Comparison of ENCODE assay signal across 25 cellular contexts in genomic region chr1:207078578-207079132, GRCh38. TPM values are rescaled to one million over a fixed set of nuclear protein-coding genes. Genes with fewer than 3 reads are reported as not detected.
DNase-seq lines count a peak whose midpoint lies in the region; ATAC-seq, FAIRE-seq and TF ChIP-seq lines count a peak whose summit lies in the region.
"Had no signal": no experiment of that assay in that cellular context is flagged by ENCODE, and none has a peak within 500 bp of the region (broad histone marks: within the 10 kb centered on the region; RNA-seq: fewer than 3 reads in every experiment).

No MANE protein-coding gene starts in this region.

- H2BK12ac ChIP-seq in H1 (ENCODE audit: low read depth, low read length): no peak overlapping the region; the same call in 1 of the 2 replicates

- H3K79me2 ChIP-seq in GM23338 (replicated peaks; ENCODE audit: insufficient read depth) (no peaks in the 10 kb centered on the region), H1 (ENCODE audit: control insufficient read depth in 1 of 2, insufficient read depth in 2 of 2, low read length in 2 of 2) (no peaks in the 10 kb centered on the region)

- H3K36me3 Mint-ChIP-seq in GM23338 (ENCODE audit: low read depth): no peaks in the 10 kb centered on the region; the same call in 1 of the 3 replicates
- H3K36me3 Mint-ChIP-seq: CD4-positive, alpha-beta memory T cell; CD8-positive, alpha-beta memory T cell had no signal

- no peak overlapping the region; a peak in 1 of 7 replicates for H3K9ac ChIP-seq in H1 (replicated peaks in 1 of 4; ENCODE audit: extremely low read depth in 1 of 4, low read depth in 3 of 4, low read length in 3 of 4)
- H3K9ac ChIP-seq: BLaER1 had no signal

- H2AK5ac ChIP-seq in H1 (ENCODE audit: low read depth, low read length): peak overlapping the region; percentile 47; the same call in 1 of the 2 replicates

- no peak for TF ChIP-seq CTCF in left ventricle myocardium inferior (IDR thresholded peaks at IDR 0.05; ENCODE audit: borderline replicate concordance)
- TF ChIP-seq CTCF in GM23338 (conservative IDR thresholded peaks at IDR 0.05; ENCODE audit: low read depth in 2 of 2): no peak
- no peak for TF ChIP-seq CTCF in H1 (IDR thresholded peaks at IDR 0.05; ENCODE audit: control extremely low read depth in 1 of 3, insufficient read depth in 1 of 3, low read depth in 1 of 3, low read length in 3 of 3)
- TF ChIP-seq CTCF in neutrophil (IDR thresholded peaks at IDR 0.05): no peak
- no peak for TF ChIP-seq CTCF in vagina (IDR thresholded peaks at IDR 0.05)

- H3K4me1 ChIP-seq in left ventricle myocardium inferior (peaks cover 52% of the 10 kb centered on the region), GM23338 (ENCODE audit: insufficient read depth) (peaks cover 3% of the 10 kb centered on the region; the same call in 1 of the 2 replicates), H1 (replicated peaks in 1 of 4; ENCODE audit: control insufficient read depth in 3 of 4, insufficient read depth in 4 of 4, low read length in 3 of 4) (no peaks in the 10 kb centered on the region), neutrophil (ENCODE audit: control insufficient read depth in 1 of 2, insufficient read depth in 1 of 2, low read depth in 1 of 2, low read length in 1 of 2) (peaks cover 39 to 40% of the 10 kb centered on the region in 2 experiments), vagina (peaks cover 9% of the 10 kb centered on the region)
- H3K4me1 ChIP-seq: BE2C, BLaER1 had no signal

- H2BK5ac ChIP-seq in H1 (ENCODE audit: low read depth, low read length): no peak overlapping the region

- no peak overlapping the region for H4K91ac ChIP-seq in H1 (replicated peaks; ENCODE audit: insufficient read length, low read length)

- no peak for FAIRE-seq in H1 (lab: Jason Lieb, UNC)

- H3K79me1 ChIP-seq in H1 (ENCODE audit: low read depth, low read length): no peaks in the 10 kb centered on the region

- no peak overlapping the region for H3K18ac ChIP-seq in H1 (ENCODE audit: extremely low read depth, low read length)

- POLR2A ChIA-PET in H1 (lab: Charles Lee; ENCODE audit: partially characterized antibody): interaction anchor here (1.0 to 1.2 kb wide), 2 partner anchors 19 to 70 kb away, joined by 3 read pairs; no protein-coding TSS in a partner anchor

- no peak for DNase-seq in left ventricle myocardium inferior
- no peak for DNase-seq in Right ventricle myocardium inferior (ENCODE audit: missing footprints)
- DNase-seq in GM23338 (ENCODE audit: low spot score): no peak
- no peak for DNase-seq in H1 (ENCODE audit: low read depth in 1 of 2, low spot score in 2 of 2)
- DNase-seq in vagina (ENCODE audit: extremely low spot score in 2 of 2): no peak
- DNase-seq: ACHN, BE2C, COR-L47, DMS 273 treated with DMSO at 0.1 percent for 48 hours, DND-41 had no signal

- no peak overlapping the region for H3K14ac ChIP-seq in H1 (ENCODE audit: insufficient read length)

- no peaks in the 10 kb centered on the region for H3F3A ChIP-seq in GM23338 (replicated peaks; ENCODE audit: low read depth)

- no peak overlapping the region for H4K8ac ChIP-seq in H1 (ENCODE audit: extremely low read depth, insufficient read depth, low read length)

- H2BK20ac ChIP-seq in H1 (ENCODE audit: low read length): no peak overlapping the region

- H3K27me3 Mint-ChIP-seq in GM23338 (ENCODE audit: insufficient read depth, low read depth, poor library complexity): peaks cover 2% of the 10 kb centered on the region

- no peak for TF ChIP-seq RAD21 in H1 (IDR thresholded peaks at IDR 0.05 in 1 of 2, conservative IDR thresholded peaks at IDR 0.05 in 1 of 2; ENCODE audit: low read depth in 2 of 2, low read length in 2 of 2)

- no peaks in the 10 kb centered on the region for H3K23me2 ChIP-seq in H1 (ENCODE audit: low read depth, low read length)

- no peak for TF ChIP-seq EP300 in H1 (IDR thresholded peaks at IDR 0.05; ENCODE audit: borderline replicate concordance in 1 of 2, low read depth in 2 of 2, low read length in 2 of 2)

- H3K36me3 ChIP-seq in left ventricle myocardium inferior (peaks cover 40% of the 10 kb centered on the region), GM23338 (ENCODE audit: insufficient read depth) (no peaks in the 10 kb centered on the region), H1 (ENCODE audit: control insufficient read depth in 2 of 4, insufficient read depth in 4 of 4, low read length in 3 of 4) (peaks cover 0 to 4% (median 0%) of the 10 kb centered on the region in 4 experiments; a peak in 1 of 8 replicates), neutrophil (peaks cover 60% of the 10 kb centered on the region), vagina (no peaks in the 10 kb centered on the region)
- H3K36me3 ChIP-seq: BE2C, BLaER1 had no signal

- no peak overlapping the region for H4K5ac ChIP-seq in H1 (ENCODE audit: insufficient read length, low read depth, low read length)

- no peaks in the 10 kb centered on the region for H3K9me3 ChIP-seq in left ventricle myocardium inferior (replicated peaks)
- H3K9me3 ChIP-seq in H1 (ENCODE audit: insufficient read depth in 2 of 2, low read depth in 1 of 2, low read length in 1 of 2): no peaks in the 10 kb centered on the region
- H3K9me3 ChIP-seq in neutrophil: no peaks in the 10 kb centered on the region
- no peaks in the 10 kb centered on the region for H3K9me3 ChIP-seq in vagina
- H3K9me3 ChIP-seq: BE2C, BLaER1 had no signal

- H3K4me3 ChIP-seq in left ventricle myocardium inferior: no peak overlapping the region
- H3K4me3 ChIP-seq in GM23338: no peak overlapping the region
- H3K4me3 ChIP-seq in H1 (ENCODE audit: extremely low read depth in 1 of 4, insufficient read depth in 2 of 4, low read depth in 3 of 4, low read length in 4 of 4): no peak overlapping the region
- H3K4me3 ChIP-seq in neutrophil (ENCODE audit: low read depth in 1 of 2, low read length in 1 of 2): no peak overlapping the region
- H3K4me3 ChIP-seq in vagina: no peak overlapping the region
- H3K4me3 ChIP-seq: BLaER1, GM12878 had no signal

- H4K20me1 ChIP-seq in GM23338 (replicated peaks; ENCODE audit: insufficient read depth): peaks cover 3% of the 10 kb centered on the region; the same call in 1 of the 2 replicates
- no peaks in the 10 kb centered on the region for H4K20me1 ChIP-seq in H1 (replicated peaks in 1 of 2; ENCODE audit: control insufficient read depth in 1 of 2, insufficient read depth in 2 of 2, low read length in 2 of 2)
- H4K20me1 ChIP-seq: BLaER1 had no signal

- no peaks in the 10 kb centered on the region for H3K9me2 ChIP-seq in GM23338 (ENCODE audit: insufficient read depth)

- no peak overlapping the region for H2AFZ ChIP-seq in GM23338
- no peak overlapping the region for H2AFZ ChIP-seq in H1 (ENCODE audit: low read length)

- H2BK15ac ChIP-seq in H1 (ENCODE audit: low read length): no peak overlapping the region

- H3K4me2 ChIP-seq in GM23338 (peak overlapping the region; percentile 36; the same call in 1 of the 2 replicates), H1 (ENCODE audit: insufficient read depth in 1 of 2, low read depth in 2 of 2, low read length in 2 of 2) (no peak overlapping the region)
- H3K4me2 ChIP-seq: BLaER1 had no signal

- H3K27me3 ChIP-seq in left ventricle myocardium inferior (ENCODE audit: low read depth) (no peaks in the 10 kb centered on the region), GM23338 (ENCODE audit: insufficient read depth) (no peaks in the 10 kb centered on the region), H1 (replicated peaks in 1 of 4; ENCODE audit: control insufficient read depth in 3 of 4, extremely low read depth in 1 of 4, insufficient read depth in 3 of 4, low read length in 3 of 4) (no peaks in the 10 kb centered on the region), neutrophil (peaks cover 5% of the 10 kb centered on the region), vagina (no peaks in the 10 kb centered on the region)
- H3K27me3 ChIP-seq: BLaER1 had no signal

- TF ChIP-seq POLR2A in H1 (IDR thresholded peaks at IDR 0.05; ENCODE audit: control extremely low read depth in 1 of 2, low read depth in 2 of 2, low read length in 2 of 2) (no peak), vagina (IDR thresholded peaks at IDR 0.05) (no peak)

- no peaks in the 10 kb centered on the region for H3K9me3 Mint-ChIP-seq in GM23338
- H3K9me3 Mint-ChIP-seq: CD14-positive monocyte; CD4-positive, alpha-beta memory T cell; CD4-positive, CD25-positive, alpha-beta regulatory T cell; CD8-positive, alpha-beta memory T cell had no signal

- H3K23ac ChIP-seq in H1 (ENCODE audit: insufficient read length): no peak overlapping the region

- ATAC-seq in Right ventricle myocardium inferior (no peak), GM23338 (no peak), HG03442 (IDR thresholded peaks at IDR 0.05; ENCODE audit: unreplicated experiment) (no peak), HG02885 (IDR thresholded peaks at IDR 0.05; ENCODE audit: poor library complexity, unreplicated experiment) (no peak)

- intact Hi-C loops in left ventricle myocardium inferior (cut with micrococcal nuclease) (no loop called here), Right ventricle myocardium inferior (cut with DNase I) (loop anchor here (10.0 kb wide), 1 partner anchor 144 kb away; no protein-coding TSS in a partner anchor), vagina (cut with DNase I) (no loop called here)

- H3K27ac Mint-ChIP-seq in GM23338: no peak overlapping the region
- H3K27ac Mint-ChIP-seq: CD14-positive monocyte; CD4-positive, CD25-positive, alpha-beta regulatory T cell; CD8-positive, alpha-beta memory T cell had no signal

- no peak overlapping the region for H3K4me3 Mint-ChIP-seq in GM23338
- H3K4me3 Mint-ChIP-seq: CD14-positive monocyte; CD4-positive, alpha-beta memory T cell; CD4-positive, CD25-positive, alpha-beta regulatory T cell; CD8-positive, alpha-beta memory T cell had no signal

- H3K4me1 Mint-ChIP-seq in GM23338: peaks cover 13% of the 10 kb centered on the region; the same call in 2 of the 3 replicates
- H3K4me1 Mint-ChIP-seq: CD4-positive, CD25-positive, alpha-beta regulatory T cell; CD8-positive, alpha-beta memory T cell had no signal

- H2BK120ac ChIP-seq in H1 (replicated peaks; ENCODE audit: low read depth, low read length): no peak overlapping the region

- 88% methylated on average over 11 of the region's 11 CpGs; no CpG with 5 or more reads in 1 of the 2 experiments for WGBS in H1 (ENCODE audit: extremely low coverage in 1 of 2, insufficient coverage in 1 of 2, insufficient read length in 1 of 2, insufficient replicate concordance in 2 of 2, low coverage in 1 of 2, low lambda C conversion rate in 2 of 2, missing lambda C conversion rate in 1 of 2), 2 experiments

- H3K27ac ChIP-seq in left ventricle myocardium inferior (replicated peaks) (peak overlapping the region; percentile 6), GM23338 (ENCODE audit: low read depth) (no peak overlapping the region), H1 (ENCODE audit: low read depth, low read length) (no peak overlapping the region), neutrophil (peak overlapping the region; percentile 48), vagina (no peak overlapping the region)
- H3K27ac ChIP-seq: 22Rv1, BLaER1 had no signal

- CTCF ChIA-PET in H1 (lab: Charles Lee; ENCODE audit: partially characterized antibody): interaction anchor here (0.6 to 2.6 kb wide), 23 partner anchors 9 to 594 kb away, joined by 3 to 12 read pairs (median 3); partner anchors contain the start of genes C4BPB and PFKFB2

- H3K56ac ChIP-seq in H1 (replicated peaks; ENCODE audit: insufficient read length, low read depth, low read length): no peak overlapping the region

- H3K4ac ChIP-seq in H1 (replicated peaks; ENCODE audit: insufficient read length, low read depth, low read length): no peak overlapping the region

RNA-seq across cellular contexts. Expression of gene C4BPB, which starts 10.0 kb away (rescaled TPM):
- total RNA-seq in left ventricle myocardium inferior (0.30 TPM), Right ventricle myocardium inferior (not detected), vagina (not detected)
- total RNA-seq in GM23338 (2014; rRNA removed; shearing (Covaris generic)): not detected in 2 replicates
- polyA plus RNA-seq in GM23338 (2016; fragmentation: Nextera tagmentation; extraction: Ambion mirVana) (not detected in 2 replicates), H1 (2011; rRNA removed) (not detected in 2 replicates)
- not detected in 2 replicates for total RNA-seq in H1 (2021; fragmentation: NEBNext Ultra II Directional; extraction: Animal tissue kit (Norgen Biotek cat#: 25700))
- 0.12 TPM for polyA plus RNA-seq in H1 (2011; cell fraction: cytosol; rRNA removed)
- polyA plus RNA-seq in H1 (2011; cell fraction: nucleus; rRNA removed): not detected
- not detected in 4 replicates for polyA plus RNA-seq in H1 (2012, experiment 1 of 2)
- not detected for polyA plus RNA-seq in H1 (2012, experiment 2 of 2)
- not detected for polyA plus RNA-seq in H1 (2013, experiment 1 of 2)
- not detected for polyA plus RNA-seq in H1 (2013, experiment 2 of 2)
- polyA minus RNA-seq in H1 (2011; rRNA and poly(A)+ RNA removed): not detected in 2 replicates
- polyA minus RNA-seq in H1 (2011; cell fraction: cytosol; rRNA and poly(A)+ RNA removed): 2.9 TPM
- polyA minus RNA-seq in H1 (2011; cell fraction: nucleus; rRNA and poly(A)+ RNA removed): 1.1 TPM
- total RNA-seq: A673, G401 had no signal
- polyA plus RNA-seq: AG04450; CD14-positive monocyte; CD4-positive, CD25-positive, alpha-beta regulatory T cell; CD8-positive, alpha-beta memory T cell had no signal

RNA-seq across cellular contexts. Expression of gene C4BPA, which starts 25.4 kb away (rescaled TPM):
- total RNA-seq in left ventricle myocardium inferior: not detected
- not detected for total RNA-seq in Right ventricle myocardium inferior
- not detected in 2 replicates for total RNA-seq in GM23338 (2014; rRNA removed; shearing (Covaris generic))
- polyA plus RNA-seq in GM23338 (2016; fragmentation: Nextera tagmentation; extraction: Ambion mirVana): not detected in 2 replicates
- total RNA-seq in H1 (2021; fragmentation: NEBNext Ultra II Directional; extraction: Animal tissue kit (Norgen Biotek cat#: 25700)): not detected in 2 replicates
- polyA plus RNA-seq in H1 (2011; rRNA removed): not detected in 2 replicates
- not detected for polyA plus RNA-seq in H1 (2011; cell fraction: cytosol; rRNA removed)
- polyA plus RNA-seq in H1 (2011; cell fraction: nucleus; rRNA removed): not detected
- not detected in 4 replicates for polyA plus RNA-seq in H1 (2012, experiment 1 of 2)
- polyA plus RNA-seq in H1 (2012, experiment 2 of 2): not detected
- not detected for polyA plus RNA-seq in H1 (2013, experiment 1 of 2)
- not detected for polyA plus RNA-seq in H1 (2013, experiment 2 of 2)
- not detected in 2 replicates for polyA minus RNA-seq in H1 (2011; rRNA and poly(A)+ RNA removed)
- not detected for polyA minus RNA-seq in H1 (2011; cell fraction: cytosol; rRNA and poly(A)+ RNA removed)
- polyA minus RNA-seq in H1 (2011; cell fraction: nucleus; rRNA and poly(A)+ RNA removed): not detected
- not detected for total RNA-seq in vagina
- total RNA-seq: A172; A673; CD4-positive, alpha-beta memory T cell; CD4-positive, CD25-positive, alpha-beta regulatory T cell; CD8-positive, alpha-beta memory T cell; Daoy; G401 had no signal
- polyA plus RNA-seq: AG04450; CD4-positive, alpha-beta memory T cell; CD4-positive, CD25-positive, alpha-beta regulatory T cell; CD8-positive, alpha-beta memory T cell; GM12878 had no signal

RNA-seq across cellular contexts. Expression of gene PFKFB2, which starts 25.6 kb away (rescaled TPM):
- 107 TPM for total RNA-seq in left ventricle myocardium inferior
- 68.2 TPM for total RNA-seq in Right ventricle myocardium inferior
- 10.1 and 14.8 TPM in 2 replicates for total RNA-seq in GM23338 (2014; rRNA removed; shearing (Covaris generic))
- polyA plus RNA-seq in GM23338 (2016; fragmentation: Nextera tagmentation; extraction: Ambion mirVana): 3.8 and 4.9 TPM in 2 replicates
- total RNA-seq in H1 (2021; fragmentation: NEBNext Ultra II Directional; extraction: Animal tissue kit (Norgen Biotek cat#: 25700)): 17.8 and 19.1 TPM in 2 replicates
- 5.5 and 6.7 TPM in 2 replicates for polyA plus RNA-seq in H1 (2011; rRNA removed)
- polyA plus RNA-seq in H1 (2011; cell fraction: cytosol; rRNA removed): 8.2 TPM
- polyA plus RNA-seq in H1 (2011; cell fraction: nucleus; rRNA removed): 7.2 TPM
- 7.9 to 11.8 TPM (median 9.3 TPM) in 4 replicates for polyA plus RNA-seq in H1 (2012, experiment 1 of 2)
- 0.58 TPM for polyA plus RNA-seq in H1 (2012, experiment 2 of 2)
- 6.2 TPM for polyA plus RNA-seq in H1 (2013, experiment 1 of 2)
- 6.1 TPM for polyA plus RNA-seq in H1 (2013, experiment 2 of 2)
- 14.8 and 16.5 TPM in 2 replicates for polyA minus RNA-seq in H1 (2011; rRNA and poly(A)+ RNA removed)
- 6.5 TPM for polyA minus RNA-seq in H1 (2011; cell fraction: cytosol; rRNA and poly(A)+ RNA removed)
- 8.3 TPM for polyA minus RNA-seq in H1 (2011; cell fraction: nucleus; rRNA and poly(A)+ RNA removed)
- total RNA-seq in vagina: 6.9 TPM

RNA-seq across cellular contexts. Expression of gene YOD1, which starts 27.6 kb away (rescaled TPM):
- total RNA-seq in left ventricle myocardium inferior (4.2 TPM), Right ventricle myocardium inferior (5.2 TPM), vagina (25.3 TPM)
- total RNA-seq in GM23338 (2014; rRNA removed; shearing (Covaris generic)): 19.7 and 21.9 TPM in 2 replicates
- polyA plus RNA-seq in GM23338 (2016; fragmentation: Nextera tagmentation; extraction: Ambion mirVana) (3.9 and 4.6 TPM in 2 replicates), H1 (2011; rRNA removed) (1.1 and 1.9 TPM in 2 replicates)
- 11.8 TPM in 2 replicates for total RNA-seq in H1 (2021; fragmentation: NEBNext Ultra II Directional; extraction: Animal tissue kit (Norgen Biotek cat#: 25700))
- 2.5 TPM for polyA plus RNA-seq in H1 (2011; cell fraction: cytosol; rRNA removed)
- 1.4 TPM for polyA plus RNA-seq in H1 (2011; cell fraction: nucleus; rRNA removed)
- polyA plus RNA-seq in H1 (2012, experiment 1 of 2): 2.8 to 6.8 TPM (median 3.8 TPM) in 4 replicates
- polyA plus RNA-seq in H1 (2012, experiment 2 of 2): 0.34 TPM
- polyA plus RNA-seq in H1 (2013, experiment 1 of 2): 5.9 TPM
- polyA plus RNA-seq in H1 (2013, experiment 2 of 2): 5.5 TPM
- 4.0 and 5.6 TPM in 2 replicates for polyA minus RNA-seq in H1 (2011; rRNA and poly(A)+ RNA removed)
- polyA minus RNA-seq in H1 (2011; cell fraction: cytosol; rRNA and poly(A)+ RNA removed): 4.0 TPM
- 17.4 TPM for polyA minus RNA-seq in H1 (2011; cell fraction: nucleus; rRNA and poly(A)+ RNA removed)

RNA-seq across cellular contexts. Expression of gene C1orf116, which starts 46.1 kb away (rescaled TPM):
- total RNA-seq in left ventricle myocardium inferior (0.74 TPM), Right ventricle myocardium inferior (1.2 TPM), vagina (11.8 TPM)
- 4.0 and 5.3 TPM in 2 replicates for total RNA-seq in GM23338 (2014; rRNA removed; shearing (Covaris generic))
- polyA plus RNA-seq in GM23338 (2016; fragmentation: Nextera tagmentation; extraction: Ambion mirVana) (2.2 and 2.3 TPM in 2 replicates), H1 (2011; rRNA removed) (1.7 and 2.2 TPM in 2 replicates)
- 3.8 and 3.9 TPM in 2 replicates for total RNA-seq in H1 (2021; fragmentation: NEBNext Ultra II Directional; extraction: Animal tissue kit (Norgen Biotek cat#: 25700))
- polyA plus RNA-seq in H1 (2011; cell fraction: cytosol; rRNA removed): 1.1 TPM
- 2.6 TPM for polyA plus RNA-seq in H1 (2011; cell fraction: nucleus; rRNA removed)
- 3.0 to 3.3 TPM (median 3.2 TPM) in 4 replicates for polyA plus RNA-seq in H1 (2012, experiment 1 of 2)
- polyA plus RNA-seq in H1 (2012, experiment 2 of 2): 2.9 TPM
- 2.7 TPM for polyA plus RNA-seq in H1 (2013, experiment 1 of 2)
- 2.8 TPM for polyA plus RNA-seq in H1 (2013, experiment 2 of 2)
- 2.0 and 2.4 TPM in 2 replicates for polyA minus RNA-seq in H1 (2011; rRNA and poly(A)+ RNA removed)
- polyA minus RNA-seq in H1 (2011; cell fraction: cytosol; rRNA and poly(A)+ RNA removed): 1.8 TPM
- 3.3 TPM for polyA minus RNA-seq in H1 (2011; cell fraction: nucleus; rRNA and poly(A)+ RNA removed)
- total RNA-seq: CD8-positive, alpha-beta memory T cell; G401 had no signal
- polyA plus RNA-seq: AG04450; CD4-positive, alpha-beta memory T cell; CD4-positive, CD25-positive, alpha-beta regulatory T cell; CD8-positive, alpha-beta memory T cell had no signal

Comparison
In these comparisons a context has a peak if more than half of its experiments do, and no peak if none do; other contexts are left out.
1. H3K27ac ChIP-seq: peak in left ventricle myocardium inferior (single experiment) and neutrophil (single experiment); none in GM23338 (single experiment), H1 (single experiment) and vagina (single experiment).